ENCODE assay signal across 1 cellular context in the genomic region with DNA sequence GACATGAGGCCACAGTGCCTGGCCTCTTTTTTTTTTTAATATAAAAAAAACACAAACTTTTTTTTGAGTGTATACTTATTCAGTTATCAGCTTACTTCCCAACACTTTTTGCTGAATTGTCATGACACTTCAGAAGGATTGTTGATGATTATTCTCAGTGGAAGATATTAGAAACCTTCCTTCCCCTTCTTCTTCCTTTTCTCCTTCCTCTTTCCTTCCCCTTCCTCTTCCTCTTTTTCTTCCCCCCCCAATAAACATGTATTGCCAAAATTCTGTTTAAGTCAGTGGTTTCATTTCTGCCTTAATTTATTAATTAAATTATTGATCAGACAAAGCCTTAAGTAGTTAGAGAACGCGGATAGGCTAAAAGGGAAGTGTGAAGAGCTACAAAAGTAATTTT.
TF ChIP-seq lines count a peak whose summit lies in the region.

No MANE protein-coding gene starts in this region.

TF ChIP-seq in GM23338, 12 proteins besides CTCF, POLR2A, EP300 and RAD21 (continued from another document):
- TF ChIP-seq, protein P1, sequence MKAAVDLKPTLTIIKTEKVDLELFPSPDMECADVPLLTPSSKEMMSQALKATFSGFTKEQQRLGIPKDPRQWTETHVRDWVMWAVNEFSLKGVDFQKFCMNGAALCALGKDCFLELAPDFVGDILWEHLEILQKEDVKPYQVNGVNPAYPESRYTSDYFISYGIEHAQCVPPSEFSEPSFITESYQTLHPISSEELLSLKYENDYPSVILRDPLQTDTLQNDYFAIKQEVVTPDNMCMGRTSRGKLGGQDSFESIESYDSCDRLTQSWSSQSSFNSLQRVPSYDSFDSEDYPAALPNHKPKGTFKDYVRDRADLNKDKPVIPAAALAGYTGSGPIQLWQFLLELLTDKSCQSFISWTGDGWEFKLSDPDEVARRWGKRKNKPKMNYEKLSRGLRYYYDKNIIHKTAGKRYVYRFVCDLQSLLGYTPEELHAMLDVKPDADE (IDR thresholded peaks at IDR 0.05): no peak
- TF ChIP-seq, protein P2, sequence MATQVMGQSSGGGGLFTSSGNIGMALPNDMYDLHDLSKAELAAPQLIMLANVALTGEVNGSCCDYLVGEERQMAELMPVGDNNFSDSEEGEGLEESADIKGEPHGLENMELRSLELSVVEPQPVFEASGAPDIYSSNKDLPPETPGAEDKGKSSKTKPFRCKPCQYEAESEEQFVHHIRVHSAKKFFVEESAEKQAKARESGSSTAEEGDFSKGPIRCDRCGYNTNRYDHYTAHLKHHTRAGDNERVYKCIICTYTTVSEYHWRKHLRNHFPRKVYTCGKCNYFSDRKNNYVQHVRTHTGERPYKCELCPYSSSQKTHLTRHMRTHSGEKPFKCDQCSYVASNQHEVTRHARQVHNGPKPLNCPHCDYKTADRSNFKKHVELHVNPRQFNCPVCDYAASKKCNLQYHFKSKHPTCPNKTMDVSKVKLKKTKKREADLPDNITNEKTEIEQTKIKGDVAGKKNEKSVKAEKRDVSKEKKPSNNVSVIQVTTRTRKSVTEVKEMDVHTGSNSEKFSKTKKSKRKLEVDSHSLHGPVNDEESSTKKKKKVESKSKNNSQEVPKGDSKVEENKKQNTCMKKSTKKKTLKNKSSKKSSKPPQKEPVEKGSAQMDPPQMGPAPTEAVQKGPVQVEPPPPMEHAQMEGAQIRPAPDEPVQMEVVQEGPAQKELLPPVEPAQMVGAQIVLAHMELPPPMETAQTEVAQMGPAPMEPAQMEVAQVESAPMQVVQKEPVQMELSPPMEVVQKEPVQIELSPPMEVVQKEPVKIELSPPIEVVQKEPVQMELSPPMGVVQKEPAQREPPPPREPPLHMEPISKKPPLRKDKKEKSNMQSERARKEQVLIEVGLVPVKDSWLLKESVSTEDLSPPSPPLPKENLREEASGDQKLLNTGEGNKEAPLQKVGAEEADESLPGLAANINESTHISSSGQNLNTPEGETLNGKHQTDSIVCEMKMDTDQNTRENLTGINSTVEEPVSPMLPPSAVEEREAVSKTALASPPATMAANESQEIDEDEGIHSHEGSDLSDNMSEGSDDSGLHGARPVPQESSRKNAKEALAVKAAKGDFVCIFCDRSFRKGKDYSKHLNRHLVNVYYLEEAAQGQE (IDR thresholded peaks at IDR 0.05; ENCODE audit: unreplicated experiment): no peak
- TF ChIP-seq, protein P3, sequence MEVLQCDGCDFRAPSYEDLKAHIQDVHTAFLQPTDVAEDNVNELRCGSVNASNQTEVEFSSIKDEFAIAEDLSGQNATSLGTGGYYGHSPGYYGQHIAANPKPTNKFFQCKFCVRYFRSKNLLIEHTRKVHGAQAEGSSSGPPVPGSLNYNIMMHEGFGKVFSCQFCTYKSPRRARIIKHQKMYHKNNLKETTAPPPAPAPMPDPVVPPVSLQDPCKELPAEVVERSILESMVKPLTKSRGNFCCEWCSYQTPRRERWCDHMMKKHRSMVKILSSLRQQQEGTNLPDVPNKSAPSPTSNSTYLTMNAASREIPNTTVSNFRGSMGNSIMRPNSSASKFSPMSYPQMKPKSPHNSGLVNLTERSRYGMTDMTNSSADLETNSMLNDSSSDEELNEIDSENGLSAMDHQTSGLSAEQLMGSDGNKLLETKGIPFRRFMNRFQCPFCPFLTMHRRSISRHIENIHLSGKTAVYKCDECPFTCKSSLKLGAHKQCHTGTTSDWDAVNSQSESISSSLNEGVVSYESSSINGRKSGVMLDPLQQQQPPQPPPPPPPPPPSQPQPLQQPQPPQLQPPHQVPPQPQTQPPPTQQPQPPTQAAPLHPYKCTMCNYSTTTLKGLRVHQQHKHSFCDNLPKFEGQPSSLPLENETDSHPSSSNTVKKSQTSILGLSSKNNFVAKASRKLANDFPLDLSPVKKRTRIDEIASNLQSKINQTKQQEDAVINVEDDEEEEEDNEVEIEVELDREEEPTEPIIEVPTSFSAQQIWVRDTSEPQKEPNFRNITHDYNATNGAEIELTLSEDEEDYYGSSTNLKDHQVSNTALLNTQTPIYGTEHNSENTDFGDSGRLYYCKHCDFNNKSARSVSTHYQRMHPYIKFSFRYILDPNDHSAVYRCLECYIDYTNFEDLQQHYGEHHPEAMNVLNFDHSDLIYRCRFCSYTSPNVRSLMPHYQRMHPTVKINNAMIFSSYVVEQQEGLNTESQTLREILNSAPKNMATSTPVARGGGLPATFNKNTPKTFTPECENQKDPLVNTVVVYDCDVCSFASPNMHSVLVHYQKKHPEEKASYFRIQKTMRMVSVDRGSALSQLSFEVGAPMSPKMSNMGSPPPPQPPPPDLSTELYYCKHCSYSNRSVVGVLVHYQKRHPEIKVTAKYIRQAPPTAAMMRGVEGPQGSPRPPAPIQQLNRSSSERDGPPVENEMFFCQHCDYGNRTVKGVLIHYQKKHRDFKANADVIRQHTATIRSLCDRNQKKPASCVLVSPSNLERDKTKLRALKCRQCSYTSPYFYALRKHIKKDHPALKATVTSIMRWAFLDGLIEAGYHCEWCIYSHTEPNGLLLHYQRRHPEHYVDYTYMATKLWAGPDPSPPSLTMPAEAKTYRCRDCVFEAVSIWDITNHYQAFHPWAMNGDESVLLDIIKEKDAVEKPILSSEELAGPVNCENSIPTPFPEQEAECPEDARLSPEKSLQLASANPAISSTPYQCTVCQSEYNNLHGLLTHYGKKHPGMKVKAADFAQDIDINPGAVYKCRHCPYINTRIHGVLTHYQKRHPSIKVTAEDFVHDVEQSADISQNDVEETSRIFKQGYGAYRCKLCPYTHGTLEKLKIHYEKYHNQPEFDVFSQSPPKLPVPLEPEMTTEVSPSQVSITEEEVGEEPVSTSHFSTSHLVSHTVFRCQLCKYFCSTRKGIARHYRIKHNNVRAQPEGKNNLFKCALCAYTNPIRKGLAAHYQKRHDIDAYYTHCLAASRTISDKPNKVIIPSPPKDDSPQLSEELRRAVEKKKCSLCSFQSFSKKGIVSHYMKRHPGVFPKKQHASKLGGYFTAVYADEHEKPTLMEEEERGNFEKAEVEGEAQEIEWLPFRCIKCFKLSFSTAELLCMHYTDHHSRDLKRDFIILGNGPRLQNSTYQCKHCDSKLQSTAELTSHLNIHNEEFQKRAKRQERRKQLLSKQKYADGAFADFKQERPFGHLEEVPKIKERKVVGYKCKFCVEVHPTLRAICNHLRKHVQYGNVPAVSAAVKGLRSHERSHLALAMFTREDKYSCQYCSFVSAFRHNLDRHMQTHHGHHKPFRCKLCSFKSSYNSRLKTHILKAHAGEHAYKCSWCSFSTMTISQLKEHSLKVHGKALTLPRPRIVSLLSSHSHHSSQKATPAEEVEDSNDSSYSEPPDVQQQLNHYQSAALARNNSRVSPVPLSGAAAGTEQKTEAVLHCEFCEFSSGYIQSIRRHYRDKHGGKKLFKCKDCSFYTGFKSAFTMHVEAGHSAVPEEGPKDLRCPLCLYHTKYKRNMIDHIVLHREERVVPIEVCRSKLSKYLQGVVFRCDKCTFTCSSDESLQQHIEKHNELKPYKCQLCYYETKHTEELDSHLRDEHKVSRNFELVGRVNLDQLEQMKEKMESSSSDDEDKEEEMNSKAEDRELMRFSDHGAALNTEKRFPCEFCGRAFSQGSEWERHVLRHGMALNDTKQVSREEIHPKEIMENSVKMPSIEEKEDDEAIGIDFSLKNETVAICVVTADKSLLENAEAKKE (CRISPR knock-in tag; IDR thresholded peaks at IDR 0.05): no peak
- no peak for TF ChIP-seq CREB1 (CRISPR knock-in tag; IDR thresholded peaks at IDR 0.05; ENCODE audit: low read depth)
- no peak for TF ChIP-seq ZNF114 (CRISPR knock-in tag; IDR thresholded peaks at IDR 0.05)
- no peak for TF ChIP-seq POLR2AphosphoS5 (IDR thresholded peaks at IDR 0.05; ENCODE audit: low read depth)
- TF ChIP-seq NANOG (IDR thresholded peaks at IDR 0.05; ENCODE audit: borderline replicate concordance): no peak
- TF ChIP-seq JUNB (IDR thresholded peaks at IDR 0.05; ENCODE audit: unreplicated experiment): no peak
- no peak for TF ChIP-seq EZH2phosphoT487 (IDR thresholded peaks at IDR 0.05; ENCODE audit: unreplicated experiment)
- TF ChIP-seq EZH2 (IDR thresholded peaks at IDR 0.05; ENCODE audit: low read depth, unreplicated experiment): no peak
TF ChIP-seq in GM23338: peak in this region for 0.
